ENCODE assay signal across 8 cellular contexts in genomic region chr17:29566473-29567361, GRCh38. TPM values are rescaled to one million over a fixed set of nuclear protein-coding genes. Genes with fewer than 3 reads are reported as not detected.
A peak's percentile ranks its signal among the peaks of the same experiment; 100 is the strongest.
DNase-seq lines count a peak whose midpoint lies in the region; ATAC-seq lines count a peak whose summit lies in the region.

ABHD15 (minus strand) TSS chr17:29567037; CDS start chr17:29566966, 71 bp downstream.

- POLR2A ChIA-PET in activated CD4-positive, alpha-beta memory T cell treated with anti-CD3 and anti-CD28 coated beads, Interleukin-2, amount 10 ng/mL, durations not matched to agents 7 days and 5 days (lab: Charles Lee), result interaction anchor here (1.2 to 9.3 kb wide), 21 partner anchors 11 to 617 kb away, joined by 3 to 107 read pairs (median 6); partner anchors contain the start of genes ANKRD13B, CORO6, NUFIP2 and SSH2

- H3K4me1 ChIP-seq in endocrine pancreas (ENCODE audit: control insufficient read depth, insufficient read depth, low read length) (no peaks in the 10 kb centered on the region), mesenchymal stem cell (ENCODE audit: control insufficient read depth, insufficient read depth, low read depth, low read length) (peaks cover 25% of the 10 kb centered on the region)

- DNase-seq in EH (ENCODE audit: low read depth) (peak; percentile 75), NCI-H526 (lab: John Stamatoyannopoulos, UW) (peak; percentile 39 to 91), mesenchymal stem cell (peak; percentile 78)
- DNase-seq in activated CD4-positive, alpha-beta memory T cell treated with anti-CD3 and anti-CD28 coated beads, Interleukin-2, amount 10 ng/mL, durations not matched to agents 7 days and 5 days, result peak; percentile 68

- H3K14ac ChIP-seq in mesenchymal stem cell (ENCODE audit: low read length in 2 of 2), result peak within 1 kb of the TSS in 1 of 2 experiments; percentile 86

- H3K4me2 ChIP-seq in mesenchymal stem cell (ENCODE audit: low read length, poor library complexity, severe bottlenecking), result peak within 1 kb of the TSS; percentile 89

- no peaks in the 10 kb centered on the region for H3K27me3 ChIP-seq in endocrine pancreas (ENCODE audit: control insufficient read depth, insufficient read depth, low read length)
- H3K27me3 ChIP-seq in mesenchymal stem cell (ENCODE audit: control insufficient read depth in 1 of 2, insufficient read depth in 1 of 2, low read length in 2 of 2), result no peaks in the 10 kb centered on the region

- H3K9me3 Mint-ChIP-seq in activated CD4-positive, alpha-beta memory T cell treated with anti-CD3 and anti-CD28 coated beads, Interleukin-2, amount 10 ng/mL, durations not matched to agents 7 days and 5 days, result no peaks in the 10 kb centered on the region
- H3K9me3 Mint-ChIP-seq in stimulated activated naive CD8-positive, alpha-beta T cell treated with anti-CD3 and anti-CD28 coated beads, Interleukin-15, Interleukin-2, amounts not matched to agents 100 ng/mL and 50 ng/mL, for 24 hours, result no peaks in the 10 kb centered on the region

- WGBS in mesenchymal stem cell, result 2% methylated on average over 67 of the region's 97 CpGs

- peak within 1 kb of the TSS; percentile 56 to 93 for H3K18ac ChIP-seq in mesenchymal stem cell (ENCODE audit: low read depth in 1 of 2, low read length in 2 of 2)

- no peak within 1 kb of the TSS for H2AK5ac ChIP-seq in mesenchymal stem cell (ENCODE audit: low read length, severe bottlenecking)

- peak within 1 kb of the TSS; percentile 52 for H4K91ac ChIP-seq in mesenchymal stem cell (ENCODE audit: low read length)

- ATAC-seq in HG02642 (IDR thresholded peaks at IDR 0.05; ENCODE audit: poor library complexity, unreplicated experiment), result peak; percentile 27
- no peak for ATAC-seq in HG02571 (IDR thresholded peaks at IDR 0.05; ENCODE audit: unreplicated experiment)

- peak within 1 kb of the TSS in 1 of 2 experiments; percentile 18 for H2BK12ac ChIP-seq in mesenchymal stem cell (ENCODE audit: low read length in 2 of 2)

- H2AFZ ChIP-seq in mesenchymal stem cell (ENCODE audit: low read depth, low read length), result peak within 1 kb of the TSS; percentile 79

- H3K36me3 ChIP-seq in endocrine pancreas (ENCODE audit: control insufficient read depth, insufficient read depth, low read length) (peaks cover 2% of the 10 kb centered on the region), mesenchymal stem cell (ENCODE audit: control insufficient read depth in 1 of 2, insufficient read depth in 2 of 2, low read depth in 1 of 2, low read length in 2 of 2) (peaks cover 20 to 23% of the 10 kb centered on the region in 2 experiments)

- H3K27ac ChIP-seq in mesenchymal stem cell (ENCODE audit: low read length, poor library complexity, severe bottlenecking), result peak within 1 kb of the TSS; percentile 93

- H3K36me3 Mint-ChIP-seq in activated CD4-positive, alpha-beta memory T cell treated with anti-CD3 and anti-CD28 coated beads, Interleukin-2, amount 10 ng/mL, durations not matched to agents 7 days and 5 days (ENCODE audit: low read depth), result peaks cover 42% of the 10 kb centered on the region
- peaks cover 12% of the 10 kb centered on the region for H3K36me3 Mint-ChIP-seq in stimulated activated naive CD8-positive, alpha-beta T cell treated with anti-CD3 and anti-CD28 coated beads, Interleukin-15, Interleukin-2, amounts not matched to agents 100 ng/mL and 50 ng/mL, for 24 hours (ENCODE audit: low read depth)

- CTCF ChIA-PET in activated CD4-positive, alpha-beta memory T cell treated with anti-CD3 and anti-CD28 coated beads, Interleukin-2, amount 10 ng/mL, durations not matched to agents 7 days and 5 days (lab: Charles Lee), result interaction anchor here (1.0 to 7.1 kb wide), 12 partner anchors 10 to 197 kb away, joined by 3 to 64 read pairs (median 5); no protein-coding TSS in a partner anchor

- H3K4ac ChIP-seq in mesenchymal stem cell (ENCODE audit: low read depth in 1 of 2, low read length in 2 of 2), result peak within 1 kb of the TSS; percentile 13 to 72

- peak within 1 kb of the TSS; percentile 98 for H3K27ac Mint-ChIP-seq in activated CD4-positive, alpha-beta memory T cell treated with anti-CD3 and anti-CD28 coated beads, Interleukin-2, amount 10 ng/mL, durations not matched to agents 7 days and 5 days
- H3K27ac Mint-ChIP-seq in stimulated activated naive CD8-positive, alpha-beta T cell treated with anti-CD3 and anti-CD28 coated beads, Interleukin-15, Interleukin-2, amounts not matched to agents 100 ng/mL and 50 ng/mL, for 24 hours, result peak within 1 kb of the TSS; percentile 93

- H2BK5ac ChIP-seq in mesenchymal stem cell (ENCODE audit: low read depth, low read length, poor library complexity, severe bottlenecking), result no peak within 1 kb of the TSS

- peak within 1 kb of the TSS; percentile 94 for H3K4me3 Mint-ChIP-seq in activated CD4-positive, alpha-beta memory T cell treated with anti-CD3 and anti-CD28 coated beads, Interleukin-2, amount 10 ng/mL, durations not matched to agents 7 days and 5 days
- H3K4me3 Mint-ChIP-seq in stimulated activated naive CD8-positive, alpha-beta T cell treated with anti-CD3 and anti-CD28 coated beads, Interleukin-15, Interleukin-2, amounts not matched to agents 100 ng/mL and 50 ng/mL, for 24 hours, result peak within 1 kb of the TSS; percentile 90

- no peak within 1 kb of the TSS for H2BK15ac ChIP-seq in mesenchymal stem cell (ENCODE audit: low read depth, poor library complexity, severe bottlenecking)

- H3K9me3 ChIP-seq in endocrine pancreas (ENCODE audit: control insufficient read depth, low read length) (no peaks in the 10 kb centered on the region), mesenchymal stem cell (ENCODE audit: control insufficient read depth, low read length) (no peaks in the 10 kb centered on the region)

- peaks cover 21% of the 10 kb centered on the region for H3K79me1 ChIP-seq in mesenchymal stem cell (replicated peaks; ENCODE audit: low read length, poor library complexity, severe bottlenecking)

- peak within 1 kb of the TSS in 1 of 2 experiments; percentile 84 for H3K23ac ChIP-seq in mesenchymal stem cell (ENCODE audit: low read length in 2 of 2)

- no peak within 1 kb of the TSS for H2BK120ac ChIP-seq in mesenchymal stem cell (ENCODE audit: low read depth, low read length)

- peaks cover 48% of the 10 kb centered on the region for H3K4me1 Mint-ChIP-seq in activated CD4-positive, alpha-beta memory T cell treated with anti-CD3 and anti-CD28 coated beads, Interleukin-2, amount 10 ng/mL, durations not matched to agents 7 days and 5 days
- H3K4me1 Mint-ChIP-seq in stimulated activated naive CD8-positive, alpha-beta T cell treated with anti-CD3 and anti-CD28 coated beads, Interleukin-15, Interleukin-2, amounts not matched to agents 100 ng/mL and 50 ng/mL, for 24 hours (ENCODE audit: low read depth), result peaks cover 43% of the 10 kb centered on the region

- peak within 1 kb of the TSS; percentile 88 for H4K8ac ChIP-seq in mesenchymal stem cell (ENCODE audit: low read length)

- H3K4me3 ChIP-seq in endocrine pancreas (ENCODE audit: control insufficient read depth, insufficient read depth, low read length) (peak within 1 kb of the TSS; percentile 34), mesenchymal stem cell (ENCODE audit: insufficient read depth in 1 of 2, low read depth in 1 of 2, low read length in 2 of 2) (peak within 1 kb of the TSS; percentile 75 to 90)

- H3K27me3 Mint-ChIP-seq in activated CD4-positive, alpha-beta memory T cell treated with anti-CD3 and anti-CD28 coated beads, Interleukin-2, amount 10 ng/mL, durations not matched to agents 7 days and 5 days, result no peaks in the 10 kb centered on the region
- H3K27me3 Mint-ChIP-seq in stimulated activated naive CD8-positive, alpha-beta T cell treated with anti-CD3 and anti-CD28 coated beads, Interleukin-15, Interleukin-2, amounts not matched to agents 100 ng/mL and 50 ng/mL, for 24 hours, result no peaks in the 10 kb centered on the region

- peak within 1 kb of the TSS; percentile 60 for H3K9ac ChIP-seq in endocrine pancreas (ENCODE audit: control insufficient read depth, insufficient read depth, low read length)
- peak within 1 kb of the TSS; percentile 84 for H3K9ac ChIP-seq in mesenchymal stem cell (ENCODE audit: low read length)

RNA-seq across cellular contexts. Expression of gene ABHD15, which starts in this region (rescaled TPM):
- 10 to 100 TPM; 18.5 to 19.3 TPM for total RNA-seq in activated CD4-positive, alpha-beta memory T cell treated with anti-CD3 and anti-CD28 coated beads, Interleukin-2, amount 10 ng/mL, durations not matched to agents 7 days and 5 days
- polyA plus RNA-seq in mesenchymal stem cell (2013, experiment 1 of 2), result 5.5 TPM
- polyA plus RNA-seq in mesenchymal stem cell (2013, experiment 2 of 2), result 5.2 TPM
